22 cellular contexts compared by ENCODE assay signal in genomic region chr10:111289467-111289866, GRCh38.
"Had no signal": no experiment of that assay in that cellular context is flagged by ENCODE, and none has a peak within 500 bp of the region (broad histone marks: within the 10 kb centered on the region; RNA-seq: fewer than 3 reads in every experiment).

No MANE protein-coding gene starts in this region.

- H3K36me3 ChIP-seq: colonic mucosa, gastroesophageal sphincter, heart left ventricle, left ventricle myocardium inferior had no signal

- H3K4me2 ChIP-seq: hepatocyte had no signal

- H3K27ac ChIP-seq: colonic mucosa, epithelial cell of prostate, foreskin keratinocyte, gastroesophageal sphincter, heart left ventricle, hepatocyte, left ventricle myocardium inferior had no signal

- H3K27ac Mint-ChIP-seq: dendritic cell treated with granulocyte-macrophage colony-stimulating factor and Interleukin-4, amounts not matched to agents 40 ng/mL and 50 ng/mL, for 4 days; effector memory CD8-positive, alpha-beta T cell; endodermal cell; mesothelial cell of epicardium; naive B cell; naive thymus-derived CD8-positive, alpha-beta T cell had no signal

- H3K9me3 Mint-ChIP-seq: dendritic cell treated with granulocyte-macrophage colony-stimulating factor and Interleukin-4, amounts not matched to agents 40 ng/mL and 50 ng/mL, for 4 days; effector memory CD8-positive, alpha-beta T cell; endodermal cell; mesothelial cell of epicardium; naive thymus-derived CD8-positive, alpha-beta T cell had no signal

- H3K9me3 ChIP-seq: colonic mucosa, gastroesophageal sphincter, heart left ventricle, left ventricle myocardium inferior, mucosa of descending colon had no signal

- H3K79me2 ChIP-seq: hepatocyte had no signal

- H3K4me3 ChIP-seq: colonic mucosa, gastroesophageal sphincter, heart left ventricle, hepatocyte, left ventricle myocardium inferior, lung, mucosa of descending colon had no signal

- H3K27me3 Mint-ChIP-seq: dendritic cell treated with granulocyte-macrophage colony-stimulating factor and Interleukin-4, amounts not matched to agents 40 ng/mL and 50 ng/mL, for 4 days had no signal

- H3K4me1 ChIP-seq: colonic mucosa, foreskin keratinocyte, gastroesophageal sphincter, heart left ventricle, left ventricle myocardium inferior had no signal

- H3K27me3 ChIP-seq: colonic mucosa, foreskin keratinocyte, gastroesophageal sphincter, hepatocyte had no signal

- H3K36me3 Mint-ChIP-seq: mesothelial cell of epicardium; naive B cell; naive thymus-derived CD8-positive, alpha-beta T cell had no signal

- H2AFZ ChIP-seq: hepatocyte had no signal

- DNase-seq: colonic mucosa; cortex of kidney; effector CD8-positive, alpha-beta T cell; effector memory CD8-positive, alpha-beta T cell; endodermal cell; erythroblast; foreskin keratinocyte; heart left ventricle; left cardiac atrium; left ventricle myocardium inferior; mammary epithelial cell; mesenchymal stem cell; mucosa of descending colon; naive B cell; naive thymus-derived CD8-positive, alpha-beta T cell had no signal

- ATAC-seq: effector memory CD8-positive, alpha-beta T cell; esophagus mucosa; foreskin keratinocyte; gastroesophageal sphincter; heart left ventricle; left cardiac atrium; mucosa of descending colon; naive thymus-derived CD8-positive, alpha-beta T cell had no signal

- H3K4me3 Mint-ChIP-seq: dendritic cell treated with granulocyte-macrophage colony-stimulating factor and Interleukin-4, amounts not matched to agents 40 ng/mL and 50 ng/mL, for 4 days; effector memory CD8-positive, alpha-beta T cell; endodermal cell; mesothelial cell of epicardium; naive B cell; naive thymus-derived CD8-positive, alpha-beta T cell had no signal

- H3K4me1 Mint-ChIP-seq: endodermal cell; naive B cell; naive thymus-derived CD8-positive, alpha-beta T cell had no signal
